In genomic region chr7:5479133-5479745, GRCh38 we compare ENCODE assay signal across 16 cellular contexts. TPM values are rescaled to one million over a fixed set of nuclear protein-coding genes. Genes with fewer than 3 reads are reported as not detected.
DNase-seq lines count a peak whose midpoint lies in the region; ATAC-seq, FAIRE-seq and TF ChIP-seq lines count a peak whose summit lies in the region.
"Had no signal": no experiment of that assay in that cellular context is flagged by ENCODE, and none has a peak within 500 bp of the region (broad histone marks: within the 10 kb centered on the region; RNA-seq: fewer than 3 reads in every experiment).

No MANE protein-coding gene starts in this region.

- no peak overlapping the region for H3K56ac ChIP-seq in mesendoderm (ENCODE audit: low read length)

- DNase-seq in 8988T (peak; percentile 5), ELF-1 (ENCODE audit: low read depth, low spot score) (peak; percentile 50), brain microvascular endothelial cell (peak; percentile 55), HTR-8/SVneo (ENCODE audit: insufficient read length, low spot score) (no peak), mesendoderm (no peak)
- DNase-seq: activated CD4-positive, alpha-beta T cell treated with anti-CD3 and anti-CD28 coated beads, Interleukin-2, amount 10 ng/mL, durations not matched to agents 7 days and 5 days; colonic mucosa; left cardiac atrium; NCI-H2107; NK-92 treated with Interleukin-12 subunit alpha and Interleukin-12 subunit beta, amount 100 ng/mL, for 24 hours; SHP77 treated with DMSO at 0.1 percent for 48 hours; T1000 had no signal

- peaks cover 23% of the 10 kb centered on the region for H3K4me1 ChIP-seq in muscle layer of colon (ENCODE audit: insufficient read depth, low read length)
- H3K4me1 ChIP-seq in mesendoderm (ENCODE audit: control insufficient read depth, low read depth, low read length): no peaks in the 10 kb centered on the region
- H3K4me1 ChIP-seq: colonic mucosa had no signal

- no peak overlapping the region for H3K4ac ChIP-seq in mesendoderm (ENCODE audit: low read depth, low read length)

- no CpG with 5 or more reads among the region's 20 CpGs for WGBS in mesendoderm (ENCODE audit: extremely low coverage, insufficient coverage, low lambda C conversion rate)

- H3K4me3 ChIP-seq in brain microvascular endothelial cell (ENCODE audit: low read depth, low read length) (no peak overlapping the region), muscle layer of colon (ENCODE audit: low read depth in 1 of 2, low read length in 2 of 2) (peak overlapping the region in 1 of 2 donors; percentile 72), mesendoderm (ENCODE audit: low read length) (no peak overlapping the region)

- in situ Hi-C loops in brain microvascular endothelial cell (cut with HindIII; ENCODE audit: low pct_ligation_motif_present, low sequenced_read_pairs): no loop called here

- H2BK5ac ChIP-seq in mesendoderm (ENCODE audit: low read length): no peak overlapping the region

- H3K9ac ChIP-seq in muscle layer of colon (ENCODE audit: low read length) (no peak overlapping the region), mesendoderm (ENCODE audit: low read length) (no peak overlapping the region)

- no peak for FAIRE-seq in HTR-8/SVneo (lab: Jason Lieb, UNC)

- no peak overlapping the region for H3K4me2 ChIP-seq in mesendoderm (ENCODE audit: low read length)

- peaks cover 11% of the 10 kb centered on the region for H3K36me3 ChIP-seq in brain microvascular endothelial cell (replicated peaks)
- no peaks in the 10 kb centered on the region for H3K36me3 ChIP-seq in muscle layer of colon (ENCODE audit: insufficient read depth, low read length)
- H3K36me3 ChIP-seq in mesendoderm (ENCODE audit: control insufficient read depth, insufficient read depth, low read length): no peaks in the 10 kb centered on the region
- H3K36me3 ChIP-seq: colonic mucosa, thoracic aorta had no signal

- H3K79me1 ChIP-seq in mesendoderm (ENCODE audit: low read length): no peaks in the 10 kb centered on the region

- TF ChIP-seq CTCF in brain microvascular endothelial cell (IDR thresholded peaks at IDR 0.05; ENCODE audit: low read depth, low read length, missing control alignments): no peak

- H3K27me3 ChIP-seq in brain microvascular endothelial cell (replicated peaks) (no peaks in the 10 kb centered on the region), muscle layer of colon (ENCODE audit: control insufficient read depth in 1 of 2, insufficient read depth in 2 of 2, low read length in 2 of 2) (no peaks in the 10 kb centered on the region), mesendoderm (ENCODE audit: insufficient read depth, low read length, poor library complexity) (no peaks in the 10 kb centered on the region)
- H3K27me3 ChIP-seq: colonic mucosa had no signal

- no peaks in the 10 kb centered on the region for H3K79me2 ChIP-seq in mesendoderm (ENCODE audit: control insufficient read depth, insufficient read depth, low read length)

- no peak overlapping the region for H2BK120ac ChIP-seq in mesendoderm (ENCODE audit: low read depth, low read length)

- ATAC-seq in GM21576 (IDR thresholded peaks at IDR 0.05; ENCODE audit: unreplicated experiment) (no peak), HG03460 (IDR thresholded peaks at IDR 0.05; ENCODE audit: unreplicated experiment) (no peak)

- no peak overlapping the region for H3K23ac ChIP-seq in mesendoderm (ENCODE audit: low read length)

- H2AK5ac ChIP-seq in mesendoderm (ENCODE audit: low read length): no peak overlapping the region

- H3K18ac ChIP-seq in mesendoderm (ENCODE audit: low read length): no peak overlapping the region

- H3K27ac ChIP-seq in brain microvascular endothelial cell (no peak overlapping the region), muscle layer of colon (ENCODE audit: low read depth, low read length) (peak overlapping the region; percentile 6), mesendoderm (ENCODE audit: low read depth, low read length) (no peak overlapping the region)
- H3K27ac ChIP-seq: colonic mucosa, thoracic aorta had no signal

- no peaks in the 10 kb centered on the region for H3K9me3 ChIP-seq in muscle layer of colon (ENCODE audit: low read length)
- H3K9me3 ChIP-seq: colonic mucosa, thoracic aorta had no signal

- no peak overlapping the region for H4K8ac ChIP-seq in mesendoderm (ENCODE audit: low read depth, low read length)

- H2BK15ac ChIP-seq in mesendoderm (replicated peaks; ENCODE audit: low read depth): no peak overlapping the region

- H4K5ac ChIP-seq in mesendoderm (ENCODE audit: low read length): no peak overlapping the region

RNA-seq across cellular contexts. Expression of gene FBXL18, which starts 34.4 kb away (rescaled TPM):
- 7.9 TPM for polyA plus RNA-seq in mesendoderm (2013, experiment 1 of 2)
- 7.9 TPM for polyA plus RNA-seq in mesendoderm (2013, experiment 2 of 2)

RNA-seq across cellular contexts. Expression of gene ACTB, which starts 51.2 kb away (rescaled TPM):
- polyA plus RNA-seq in mesendoderm (2013, experiment 1 of 2): 13,565 TPM
- 13,705 TPM for polyA plus RNA-seq in mesendoderm (2013, experiment 2 of 2)

RNA-seq across cellular contexts. Expression of gene TNRC18, which starts 55.6 kb away (rescaled TPM):
- polyA plus RNA-seq in mesendoderm (2013, experiment 1 of 2): 23.2 TPM
- polyA plus RNA-seq in mesendoderm (2013, experiment 2 of 2): 22.9 TPM

Comparison
In these comparisons a context has a peak if more than half of its experiments do, and no peak if none do; other contexts are left out.
1. DNase-seq: peak in 8988T (single experiment), ELF-1 (single experiment) and brain microvascular endothelial cell (single experiment); none in HTR-8/SVneo (single experiment) and mesendoderm (single experiment).